32 cellular contexts compared by ENCODE assay signal in the genomic region with DNA sequence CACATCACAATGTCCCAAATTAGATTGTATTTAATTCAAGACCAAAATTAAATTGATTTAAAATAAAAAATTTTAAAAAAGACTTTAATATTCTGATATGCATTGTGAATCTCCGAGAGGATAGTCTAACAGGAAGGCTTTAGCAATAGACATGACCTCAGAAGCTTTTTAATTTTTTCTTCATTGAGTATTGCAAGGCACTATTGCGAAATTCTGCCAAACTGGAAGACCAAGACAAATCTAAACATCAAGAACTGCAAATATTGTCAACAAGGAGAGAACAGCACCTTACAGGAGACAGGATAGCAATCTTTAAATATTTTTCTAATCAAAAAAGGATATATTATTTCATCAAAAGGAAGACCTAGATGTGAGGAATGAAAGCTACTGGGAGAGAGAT. TPM values are rescaled to one million over a fixed set of nuclear protein-coding genes. Genes with fewer than 3 reads are reported as not detected.
A peak's percentile ranks its signal among the peaks of the same experiment; 100 is the strongest.
DNase-seq lines count a peak whose midpoint lies in the region; ATAC-seq and TF ChIP-seq lines count a peak whose summit lies in the region.
"Had no signal": no experiment of that assay in that cellular context is flagged by ENCODE, and none has a peak within 500 bp of the region (broad histone marks: within the 10 kb centered on the region; RNA-seq: fewer than 3 reads in every experiment).

No MANE protein-coding gene starts in this region.

- no peaks in the 10 kb centered on the region for H3K36me3 Mint-ChIP-seq in stimulated activated naive B cell treated with anti-CD40 and anti-IgM and Interleukin-4, amounts not matched to agents 10 μg/mL and 1 μg/mL and 100 μg/mL, for 72 hours
- no peaks in the 10 kb centered on the region for H3K36me3 Mint-ChIP-seq in T-helper 17 cell (ENCODE audit: low read depth)
- H3K36me3 Mint-ChIP-seq: activated CD4-positive, alpha-beta memory T cell treated with anti-CD3 and anti-CD28 coated beads for 36 hours; memory B cell had no signal

- peaks cover 0 to 4% of the 10 kb centered on the region in 2 donors for H3K9me3 Mint-ChIP-seq in stimulated activated naive B cell treated with anti-CD40 and anti-IgM and Interleukin-4, amounts not matched to agents 10 μg/mL and 1 μg/mL and 100 μg/mL, for 72 hours

- no peak overlapping the region for H3K27ac ChIP-seq in right atrium auricular region
- H3K27ac ChIP-seq: body of pancreas, dorsolateral prefrontal cortex, skin epidermis, suprapubic skin, upper lobe of left lung had no signal

- TF ChIP-seq CTCF in right atrium auricular region (IDR thresholded peaks at IDR 0.05) = no peak

- no peaks in the 10 kb centered on the region for H3K4me1 ChIP-seq in right atrium auricular region
- H3K4me1 ChIP-seq: body of pancreas, heart right ventricle, psoas muscle, suprapubic skin, upper lobe of left lung had no signal

- H3K4me3 ChIP-seq in right atrium auricular region (no peak overlapping the region), skeletal muscle cell (ENCODE audit: low read depth, low read length) (no peak overlapping the region)
- H3K4me3 ChIP-seq: body of pancreas, dorsolateral prefrontal cortex, heart right ventricle, psoas muscle, skin epidermis, suprapubic skin, upper lobe of left lung had no signal

- H3K9me3 ChIP-seq in right atrium auricular region (no peaks in the 10 kb centered on the region), T-helper 17 cell (ENCODE audit: control insufficient read depth, low read length, poor library complexity, severe bottlenecking) (no peaks in the 10 kb centered on the region)
- H3K9me3 ChIP-seq: body of pancreas, heart right ventricle, psoas muscle, suprapubic skin, upper lobe of left lung had no signal

- no peaks in the 10 kb centered on the region for H3K27me3 ChIP-seq in right atrium auricular region
- H3K27me3 ChIP-seq: body of pancreas, dorsolateral prefrontal cortex, heart right ventricle, suprapubic skin, upper lobe of left lung had no signal

- DNase-seq in Right ventricle myocardium inferior (ENCODE audit: missing footprints) (no peak), right atrium auricular region (ENCODE audit: low spot score) (no peak), amniotic epithelial cell (ENCODE audit: low read depth) (peak; percentile 25), fibroblast of peridontal ligament (ENCODE audit: extremely low read depth) (peak; percentile 66), skeletal muscle cell (ENCODE audit: low read depth) (peak; percentile 22), HuH-7.5 (ENCODE audit: low spot score) (no peak), T-helper 17 cell (no peak)
- no peak for DNase-seq in stimulated activated naive B cell treated with anti-CD40 and anti-IgM and Interleukin-4, amounts not matched to agents 10 μg/mL and 1 μg/mL and 100 μg/mL, for 72 hours
- DNase-seq: activated CD4-positive, alpha-beta memory T cell treated with anti-CD3 and anti-CD28 coated beads for 36 hours; activated CD4-positive, alpha-beta T cell treated with anti-CD3 and anti-CD28 coated beads for 1 hour; activated naive CD4-positive, alpha-beta T cell treated with Interleukin-2 at 50 U/mL for 16 hours; AML-193; body of pancreas; CD4-positive, alpha-beta T cell; DND-41; dorsolateral prefrontal cortex; GOT3; heart right ventricle; MV-4-11; NCI-H1436 treated with DMSO at 0.1 percent for 48 hours; NCI-H226; NCI-H69; psoas muscle; SHP77 treated with DMSO at 0.1 percent for 48 hours; stimulated activated naive CD4-positive, alpha-beta T cell treated with Interleukin-2 at 50 U/mL for 16 hours; upper lobe of left lung had no signal

- no peaks in the 10 kb centered on the region for H3K36me3 ChIP-seq in right atrium auricular region
- H3K36me3 ChIP-seq: heart right ventricle, suprapubic skin, upper lobe of left lung had no signal

- no peaks in the 10 kb centered on the region for H3K4me1 Mint-ChIP-seq in stimulated activated naive B cell treated with anti-CD40 and anti-IgM and Interleukin-4, amounts not matched to agents 10 μg/mL and 1 μg/mL and 100 μg/mL, for 72 hours
- H3K4me1 Mint-ChIP-seq in T-helper 17 cell = no peaks in the 10 kb centered on the region
- H3K4me1 Mint-ChIP-seq: memory B cell had no signal

- no peak overlapping the region for H3K27ac Mint-ChIP-seq in stimulated activated naive B cell treated with anti-CD40 and anti-IgM and Interleukin-4, amounts not matched to agents 10 μg/mL and 1 μg/mL and 100 μg/mL, for 72 hours
- no peak overlapping the region for H3K27ac Mint-ChIP-seq in T-helper 17 cell
- H3K27ac Mint-ChIP-seq: activated CD4-positive, alpha-beta memory T cell treated with anti-CD3 and anti-CD28 coated beads for 36 hours; CD4-positive, alpha-beta T cell; memory B cell; nephron; T-helper 2 cell treated with Interferon-gamma antibody and Interleukin-4, amounts not matched to agents 5 μg/mL and 100 μg/mL, for 36 hours had no signal

- no peak overlapping the region for H3K4me3 Mint-ChIP-seq in stimulated activated naive B cell treated with anti-CD40 and anti-IgM and Interleukin-4, amounts not matched to agents 10 μg/mL and 1 μg/mL and 100 μg/mL, for 72 hours
- no peak overlapping the region for H3K4me3 Mint-ChIP-seq in T-helper 17 cell
- H3K4me3 Mint-ChIP-seq: activated CD4-positive, alpha-beta memory T cell treated with anti-CD3 and anti-CD28 coated beads for 36 hours; CD4-positive, alpha-beta T cell; memory B cell; nephron; T-helper 2 cell treated with Interferon-gamma antibody and Interleukin-4, amounts not matched to agents 5 μg/mL and 100 μg/mL, for 36 hours had no signal

- intact Hi-C loops in Right ventricle myocardium inferior (cut with DNase I) = no loop called here

- no peaks in the 10 kb centered on the region for H3K27me3 Mint-ChIP-seq in stimulated activated naive B cell treated with anti-CD40 and anti-IgM and Interleukin-4, amounts not matched to agents 10 μg/mL and 1 μg/mL and 100 μg/mL, for 72 hours
- no peaks in the 10 kb centered on the region for H3K27me3 Mint-ChIP-seq in T-helper 17 cell
- H3K27me3 Mint-ChIP-seq: activated CD4-positive, alpha-beta memory T cell treated with anti-CD3 and anti-CD28 coated beads for 36 hours; CD4-positive, alpha-beta T cell; memory B cell had no signal

- peak; percentile 37 for ATAC-seq in Right ventricle myocardium inferior
- ATAC-seq in stimulated activated naive B cell treated with anti-CD40 and anti-IgM and Interleukin-4, amounts not matched to agents 10 μg/mL and 1 μg/mL and 100 μg/mL, for 72 hours (replicated peaks) = no peak
- ATAC-seq in T-helper 17 cell = no peak
- ATAC-seq: body of pancreas, heart right ventricle, psoas muscle had no signal

RNA-seq across cellular contexts. Expression of a gene that starts 56.9 kb away (rescaled TPM):
- 2.3 TPM for total RNA-seq in Right ventricle myocardium inferior
- 1 to 10 TPM; 1.6 to 6.3 TPM for total RNA-seq in right atrium auricular region
- total RNA-seq in T-helper 17 cell = not detected
- total RNA-seq: activated CD4-positive, alpha-beta memory T cell treated with anti-CD3 and anti-CD28 coated beads for 36 hours; CD4-positive, alpha-beta T cell; HT-29 had no signal

Comparison
In these comparisons a context has a peak if more than half of its experiments do, and no peak if none do; other contexts are left out.
1. DNase-seq: peak in amniotic epithelial cell (single experiment), fibroblast of peridontal ligament (single experiment) and skeletal muscle cell (single experiment); none in Right ventricle myocardium inferior (single experiment), right atrium auricular region (single experiment), HuH-7.5 (single experiment), stimulated activated naive B cell treated with anti-CD40 and anti-IgM and Interleukin-4, amounts not matched to agents 10 μg/mL and 1 μg/mL and 100 μg/mL, for 72 hours (single experiment) and T-helper 17 cell (0 of 3).